9 cellular contexts compared by ENCODE assay signal in genomic region chr1:159916240-159917051, GRCh38. TPM values are rescaled to one million over a fixed set of nuclear protein-coding genes. Genes with fewer than 3 reads are reported as not detected.
DNase-seq lines count a peak whose midpoint lies in the region; ATAC-seq and TF ChIP-seq lines count a peak whose summit lies in the region.
"Had no signal": no experiment of that assay in that cellular context is flagged by ENCODE, and none has a peak within 500 bp of the region (broad histone marks: within the 10 kb centered on the region; RNA-seq: fewer than 3 reads in every experiment).

No MANE protein-coding gene starts in this region.

- H3K9ac ChIP-seq in KMS-11: no peak overlapping the region

- H3K9me3 ChIP-seq in lung (ENCODE audit: control insufficient read depth in 2 of 2, insufficient read depth in 1 of 2, low read length in 1 of 2): no peaks in the 10 kb centered on the region

- no peak overlapping the region for H2AFZ ChIP-seq in KMS-11 (ENCODE audit: low read depth)

- H3K4me3 ChIP-seq in KMS-11 (IDR thresholded peaks at IDR 0.05; ENCODE audit: insufficient read depth, low read depth, low read length): no peak overlapping the region
- no peak overlapping the region for H3K4me3 ChIP-seq in lung

- no peaks in the 10 kb centered on the region for H3K27me3 ChIP-seq in KMS-11 (ENCODE audit: insufficient read depth, low read depth)
- no peaks in the 10 kb centered on the region for H3K27me3 ChIP-seq in lung (ENCODE audit: control insufficient read depth, insufficient read depth)

- H3K4me2 ChIP-seq in KMS-11: no peak overlapping the region

- in situ Hi-C loops in Caki2 (cut with HindIII; ENCODE audit: low pct_unique_long_range_greater_than_20kb, low sequenced_read_pairs) (no loop called here), T47D (cut with HindIII; ENCODE audit: low pct_unique_long_range_greater_than_20kb, low sequenced_read_pairs) (no loop called here)

- H3K36me3 ChIP-seq in KMS-11 (ENCODE audit: insufficient read depth) (peaks cover 21% of the 10 kb centered on the region; the same call in 1 of the 2 replicates), lung (ENCODE audit: control insufficient read depth in 2 of 2, insufficient read depth in 2 of 2, low read length in 2 of 2) (peaks cover 17 to 37% of the 10 kb centered on the region in 2 donors)

- H3K79me2 ChIP-seq in KMS-11 (ENCODE audit: insufficient read depth, low read depth): peaks cover 27% of the 10 kb centered on the region

- peaks cover 27% of the 10 kb centered on the region for H4K20me1 ChIP-seq in KMS-11 (ENCODE audit: insufficient read depth)

- ATAC-seq in lung (ENCODE audit: insufficient read depth, low FRiP score) (no peak), GM18858 (IDR thresholded peaks at IDR 0.05; ENCODE audit: unreplicated experiment) (no peak)

- WGBS in lung, 2 donors: 55 to 74% methylated on average over 9 of the region's 9 CpGs

- H3K4me1 ChIP-seq in KMS-11 (ENCODE audit: low read depth, poor library complexity, severe bottlenecking) (peaks cover 61% of the 10 kb centered on the region), lung (ENCODE audit: control insufficient read depth in 2 of 2, insufficient read depth in 2 of 2, low read length in 2 of 2) (peaks cover 5 to 34% of the 10 kb centered on the region in 2 donors)

- TF ChIP-seq CTCF in KMS-11 (conservative IDR thresholded peaks at IDR 0.05; ENCODE audit: low read depth, low read length): no peak
- TF ChIP-seq CTCF in lung (IDR thresholded peaks at IDR 0.05; ENCODE audit: control extremely low read depth, extremely low read depth): no peak

- DNase-seq in Caki2 (ENCODE audit: low read depth) (peak; percentile 87), T47D (ENCODE audit: low read depth in 1 of 2, low spot score in 1 of 2) (peak; percentile 87 to 95), lung (ENCODE audit: low spot score) (no peak), MV-4-11 (lab: John Stamatoyannopoulos, UW) (no peak), DMS79 treated with DMSO at 0.1 percent for 48 hours (lab: John Stamatoyannopoulos, UW) (no peak)
- DNase-seq in stimulated activated CD4-positive, alpha-beta T cell treated with anti-CD3 and anti-CD28 coated beads, Interleukin-4, amount 100 ng/mL, for 4 hours: no peak

- H3K27ac ChIP-seq in KMS-11 (peak overlapping the region; percentile 2; the same call in 1 of the 2 replicates), lung (ENCODE audit: low read depth in 1 of 2, low read length in 1 of 2) (peak overlapping the region; percentile 43 to 68)

RNA-seq across cellular contexts. Expression of gene TAGLN2, which starts 8.9 kb away (rescaled TPM):
- total RNA-seq in Caki2 (2014; rRNA removed; shearing (Covaris generic); ENCODE audit: low replicate concordance): 669 and 758 TPM in 2 replicates
- total RNA-seq in lung: 100 to 1,000 TPM; 483 to 738 TPM
- 100 to 1,000 TPM; 760 to 788 TPM for polyA plus RNA-seq in lung

RNA-seq across cellular contexts. Expression of gene CFAP45, which starts 16.5 kb away (rescaled TPM):
- total RNA-seq in Caki2 (2014; rRNA removed; shearing (Covaris generic); ENCODE audit: low replicate concordance): not detected in 2 replicates
- total RNA-seq in lung: 10 to 100 TPM; 13.6 to 29.5 TPM
- 10 to 100 TPM in 1 of 2 donors, 1 to 10 TPM in 1; 9.4 to 12.5 TPM for polyA plus RNA-seq in lung

RNA-seq across cellular contexts. Expression of gene IGSF9, which starts 29.0 kb away (rescaled TPM):
- 0.03 TPM in 1 of 2 replicates, not detected in the other for total RNA-seq in Caki2 (2014; rRNA removed; shearing (Covaris generic); ENCODE audit: low replicate concordance)
- total RNA-seq in lung: 1 to 10 TPM; 1.8 to 4.9 TPM
- 1 to 10 TPM; 1.4 to 2.2 TPM for polyA plus RNA-seq in lung
- total RNA-seq: mononuclear cell had no signal

RNA-seq across cellular contexts. Expression of gene SLAMF9, which starts 37.6 kb away (rescaled TPM):
- not detected in 2 replicates for total RNA-seq in Caki2 (2014; rRNA removed; shearing (Covaris generic); ENCODE audit: low replicate concordance)
- total RNA-seq in lung: under 1 TPM; 0.43 to 0.74 TPM
- under 1 TPM; 0.37 to 0.38 TPM for polyA plus RNA-seq in lung

RNA-seq across cellular contexts. Expression of gene VSIG8, which starts 54.0 kb away (rescaled TPM):
- total RNA-seq in Caki2 (2014; rRNA removed; shearing (Covaris generic); ENCODE audit: low replicate concordance): 0.57 TPM in 1 of 2 replicates, not detected in the other
- under 1 TPM; 0.23 to 0.46 TPM for total RNA-seq in lung
- under 1 TPM; 0.13 to 0.22 TPM for polyA plus RNA-seq in lung

Comparison
In these comparisons a context has a peak if more than half of its experiments do, and no peak if none do; other contexts are left out.
1. DNase-seq: peak in Caki2 (single experiment) and T47D (2 of 2); none in lung (single experiment), MV-4-11 (single experiment), stimulated activated CD4-positive, alpha-beta T cell treated with anti-CD3 and anti-CD28 coated beads, Interleukin-4, amount 100 ng/mL, for 4 hours (0 of 2) and DMS79 treated with DMSO at 0.1 percent for 48 hours (single experiment).
2. RNA of gene CFAP45, which starts 16.5 kb away (total RNA-seq): 13.6 to 29.5 TPM in lung; not detected in Caki2; every median in the first group is over 10 times any median in the second.